Comparison of ENCODE assay signal across 29 cellular contexts in genomic region chr5:169107316-169107715, GRCh38.
DNase-seq lines count a peak whose midpoint lies in the region; ATAC-seq, FAIRE-seq and TF ChIP-seq lines count a peak whose summit lies in the region.
"Had no signal": no experiment of that assay in that cellular context is flagged by ENCODE, and none has a peak within 500 bp of the region (broad histone marks: within the 10 kb centered on the region; RNA-seq: fewer than 3 reads in every experiment).

No MANE protein-coding gene starts in this region.

- intact Hi-C loops in right cardiac atrium (cut with DNase I) = no loop called here
- intact Hi-C loops in aorta (cut with DNase I) = no loop called here
- intact Hi-C loops in pancreas (cut with DNase I) = no loop called here

- DNase-seq in right cardiac atrium = peak in 2 of 3 donors; percentile 17 to 54
- no peak for DNase-seq in right atrium auricular region (ENCODE audit: low spot score)
- DNase-seq in astrocyte of the hippocampus (ENCODE audit: low read depth, low spot score) = peak; percentile 71
- DNase-seq in mesothelial cell of epicardium (ENCODE audit: low spot score in 2 of 2, unreplicated experiment in 2 of 2) = no peak
- DNase-seq in aorta = no peak
- no peak for DNase-seq in GDM1 (lab: John Stamatoyannopoulos, UW)
- no peak for DNase-seq in activated CD4-positive, alpha-beta T cell treated with anti-CD3 and anti-CD28 coated beads, Interleukin-2, amount 50 U/mL, for 4 hours
- no peak for DNase-seq in pancreas
- DNase-seq: activated CD4-positive, alpha-beta T cell treated with anti-CD3 and anti-CD28 coated beads for 4 hours; activated CD8-positive, alpha-beta memory T cell treated with anti-CD3 and anti-CD28 coated beads for 24 hours; activated gamma-delta T cell; CD4-positive, alpha-beta memory T cell; colonic mucosa; DMS 273 treated with DMSO at 0.1 percent for 48 hours; effector CD8-positive, alpha-beta T cell; foreskin fibroblast; heart right ventricle; Karpas-422; mammary epithelial cell; NCI-H1694; PC-3; posterior cingulate gyrus; sigmoid colon; stimulated activated naive CD4-positive, alpha-beta T cell treated with Interleukin-2 at 50 U/mL for 16 hours had no signal

- TF ChIP-seq CTCF in right atrium auricular region (IDR thresholded peaks at IDR 0.05) (no peak), mesothelial cell of epicardium (IDR thresholded peaks at IDR 0.05; ENCODE audit: unreplicated experiment) (no peak), pancreas (IDR thresholded peaks at IDR 0.05) (no peak)

- ATAC-seq in right cardiac atrium = peak in 1 of 2 donors; percentile 40
- ATAC-seq in aorta (ENCODE audit: low FRiP score) = peak; percentile 43
- no peak for ATAC-seq in pancreas
- ATAC-seq: heart right ventricle, HepG2, PC-3, Right ventricle myocardium inferior had no signal

- 52% methylated on average over 5 of the region's 5 CpGs for WGBS in right cardiac atrium
- 13 to 18% methylated on average over 5 of the region's 5 CpGs for WGBS in aorta, 2 donors
- WGBS in pancreas, 2 donors = 55 to 68% methylated on average over 5 of the region's 5 CpGs

- FAIRE-seq in pancreas (lab: Jason Lieb, UNC) = no peak
- FAIRE-seq: HepG2 had no signal

- peaks cover 13% of the 10 kb centered on the region for H3K9me3 Mint-ChIP-seq in mesothelial cell of epicardium
- H3K9me3 Mint-ChIP-seq: T-helper 2 cell treated with Interferon-gamma antibody and Interleukin-4, amounts not matched to agents 5 μg/mL and 100 μg/mL, for 36 hours had no signal

- H3K4me3 Mint-ChIP-seq in mesothelial cell of epicardium = no peak overlapping the region
- H3K4me3 Mint-ChIP-seq: CD4-positive, alpha-beta memory T cell; neural crest cell; T-helper 2 cell treated with Interferon-gamma antibody and Interleukin-4, amounts not matched to agents 5 μg/mL and 100 μg/mL, for 36 hours had no signal

- H3K27ac ChIP-seq in right cardiac atrium (ENCODE audit: low read length) (no peak overlapping the region), right atrium auricular region (no peak overlapping the region), aorta (ENCODE audit: low read depth in 1 of 2, low read length in 2 of 2) (peak overlapping the region in 1 of 2 donors; percentile 36), pancreas (no peak overlapping the region)
- H3K27ac ChIP-seq: 22Rv1, colonic mucosa, heart right ventricle, sigmoid colon had no signal

- no peaks in the 10 kb centered on the region for H3K27me3 Mint-ChIP-seq in mesothelial cell of epicardium (ENCODE audit: low read depth)

- H3K27ac Mint-ChIP-seq in mesothelial cell of epicardium = peak overlapping the region; percentile 40
- H3K27ac Mint-ChIP-seq: CD4-positive, alpha-beta memory T cell; T-helper 2 cell treated with Interferon-gamma antibody and Interleukin-4, amounts not matched to agents 5 μg/mL and 100 μg/mL, for 36 hours had no signal

- peaks cover 13% of the 10 kb centered on the region for H3K36me3 Mint-ChIP-seq in mesothelial cell of epicardium
- H3K36me3 Mint-ChIP-seq: CD4-positive, alpha-beta memory T cell had no signal

- H3K4me1 Mint-ChIP-seq in mesothelial cell of epicardium = peaks cover 29% of the 10 kb centered on the region
- H3K4me1 Mint-ChIP-seq: CD4-positive, alpha-beta memory T cell had no signal

- no peaks in the 10 kb centered on the region for H3K36me3 ChIP-seq in right atrium auricular region
- no peaks in the 10 kb centered on the region for H3K36me3 ChIP-seq in aorta (ENCODE audit: control insufficient read depth in 1 of 2, insufficient read depth in 2 of 2, low read length in 1 of 2)
- H3K36me3 ChIP-seq in pancreas = no peaks in the 10 kb centered on the region
- H3K36me3 ChIP-seq: colonic mucosa, heart right ventricle, sigmoid colon had no signal

- H3K9me3 ChIP-seq in right cardiac atrium (ENCODE audit: control insufficient read depth, low read length) (no peaks in the 10 kb centered on the region), right atrium auricular region (no peaks in the 10 kb centered on the region), aorta (ENCODE audit: control insufficient read depth, low read length) (no peaks in the 10 kb centered on the region), pancreas (no peaks in the 10 kb centered on the region)
- H3K9me3 ChIP-seq: colonic mucosa, sigmoid colon had no signal

- H3K27me3 ChIP-seq in right cardiac atrium (ENCODE audit: control insufficient read depth, insufficient read depth) = no peaks in the 10 kb centered on the region
- H3K27me3 ChIP-seq in right atrium auricular region = no peaks in the 10 kb centered on the region
- H3K27me3 ChIP-seq in aorta (ENCODE audit: control insufficient read depth in 1 of 2, insufficient read depth in 2 of 2, low read length in 1 of 2) = no peaks in the 10 kb centered on the region
- H3K27me3 ChIP-seq in pancreas = no peaks in the 10 kb centered on the region
- H3K27me3 ChIP-seq: colonic mucosa, heart right ventricle, sigmoid colon had no signal

- H3K4me3 ChIP-seq in right cardiac atrium (ENCODE audit: low read length) (no peak overlapping the region), right atrium auricular region (no peak overlapping the region), aorta (ENCODE audit: low read length in 2 of 2) (no peak overlapping the region), pancreas (no peak overlapping the region)
- H3K4me3 ChIP-seq: colonic mucosa, heart right ventricle, sigmoid colon had no signal

- H3K4me1 ChIP-seq in right cardiac atrium (ENCODE audit: control insufficient read depth, insufficient read depth, low read length) = no peaks in the 10 kb centered on the region
- H3K4me1 ChIP-seq in right atrium auricular region = no peaks in the 10 kb centered on the region
- peaks cover 0 to 5% of the 10 kb centered on the region in 2 donors for H3K4me1 ChIP-seq in aorta (ENCODE audit: control insufficient read depth in 1 of 2, insufficient read depth in 2 of 2, low read length in 2 of 2)
- H3K4me1 ChIP-seq in pancreas = no peaks in the 10 kb centered on the region
- H3K4me1 ChIP-seq: colonic mucosa, heart right ventricle, sigmoid colon had no signal

Comparison
In these comparisons a context has a peak if more than half of its experiments do, and no peak if none do; other contexts are left out.
1. DNase-seq: peak in right cardiac atrium (2 of 3) and astrocyte of the hippocampus (single experiment); none in right atrium auricular region (single experiment), mesothelial cell of epicardium (0 of 2), aorta (0 of 2), GDM1 (single experiment), activated CD4-positive, alpha-beta T cell treated with anti-CD3 and anti-CD28 coated beads, Interleukin-2, amount 50 U/mL, for 4 hours (0 of 2) and pancreas (0 of 6).